Comparison of ENCODE assay signal across 8 cellular contexts in the genomic region with DNA sequence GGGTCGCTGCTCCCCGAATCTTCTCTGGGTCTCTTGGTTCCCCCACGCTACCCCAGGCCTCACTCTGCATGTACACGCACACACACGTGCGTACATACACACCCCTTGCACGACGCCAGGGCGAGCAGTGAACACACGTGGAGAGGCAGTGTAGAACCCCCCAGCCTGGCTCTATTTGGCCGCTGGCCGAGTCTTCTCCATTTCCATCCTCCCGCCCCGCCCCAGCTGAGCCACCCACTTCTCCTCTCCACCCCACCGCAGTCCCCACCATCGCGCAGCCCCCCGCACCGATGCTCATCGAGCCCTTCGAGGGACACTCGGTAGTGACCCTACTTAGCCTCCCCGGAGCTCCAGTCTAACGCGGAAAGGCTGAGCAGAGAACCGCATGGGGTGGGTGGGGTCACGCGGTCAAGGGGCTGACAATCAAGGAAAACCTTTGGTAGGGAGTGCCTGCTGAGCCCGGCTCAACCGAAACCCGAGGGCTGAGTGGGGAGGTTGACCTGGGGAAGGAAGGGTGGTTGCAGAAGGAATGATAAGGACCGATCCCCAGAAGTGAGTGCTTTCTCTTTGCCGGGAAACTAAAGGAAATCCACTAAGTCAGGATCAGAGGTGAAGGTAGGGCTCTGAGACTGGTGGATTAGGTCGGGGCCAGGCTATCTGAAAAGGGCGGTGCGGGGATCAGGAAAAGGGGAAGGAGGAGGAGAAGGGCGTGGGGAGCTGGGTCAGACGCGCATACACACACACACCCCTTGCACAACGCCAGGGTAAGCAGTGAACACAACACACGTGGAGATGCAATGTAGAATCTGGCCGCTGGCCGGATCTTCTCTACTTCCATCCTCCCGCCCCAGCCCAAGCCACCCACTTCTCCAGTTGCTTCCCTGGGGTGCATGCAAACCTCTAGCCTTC. TPM values are rescaled to one million over a fixed set of nuclear protein-coding genes. Genes with fewer than 3 reads are reported as not detected.
A peak's percentile ranks its signal among the peaks of the same experiment; 100 is the strongest.
DNase-seq lines count a peak whose midpoint lies in the region; ATAC-seq, FAIRE-seq and TF ChIP-seq lines count a peak whose summit lies in the region.

No MANE protein-coding gene starts in this region.

- peak; percentile 78 for FAIRE-seq in HepG2 (lab: Jason Lieb, UNC)

- TF ChIP-seq EP300 in HepG2 (IDR thresholded peaks at IDR 0.05; ENCODE audit: low read depth in 2 of 2, low read length in 2 of 2) (no peak), HepG2 (CRISPR knock-in tag; IDR thresholded peaks at IDR 0.05; ENCODE audit: borderline replicate concordance) (no peak)

- DNase-seq in D341Med (ENCODE audit: low spot score) (peak; percentile 38), NAMALWA (ENCODE audit: low spot score) (peak; percentile 27), mammary epithelial cell (peak; percentile 20), HepG2 (ENCODE audit: low spot score) (peak; percentile 59), amygdala (lab: John Stamatoyannopoulos, UW) (no peak), cerebellum (ENCODE audit: low spot score) (no peak)

- no peak overlapping the region for H3K27ac ChIP-seq in mammary epithelial cell (ENCODE audit: insufficient read depth, low read depth, low read length)
- H3K27ac ChIP-seq in HepG2 (ENCODE audit: extremely low read length, insufficient read depth, low read length) = no peak overlapping the region
- H3K27ac ChIP-seq in urinary bladder (ENCODE audit: low read depth) = no peak overlapping the region

- BruUV-seq in mammary epithelial cell (replicated peaks; lab: Mats Ljungman, UMichigan) (no TSS peak), HepG2 (replicated peaks; lab: Mats Ljungman, UMichigan) (no TSS peak)

- CTCF ChIA-PET in mammary epithelial cell (lab: Charles Lee; ENCODE audit: low non-redundant PET) (interaction anchor here (0.6 kb wide), 1 partner anchor 121 kb away, joined by 15 read pairs; no protein-coding TSS in a partner anchor), HepG2 (lab: Yijun Ruan, JAX; ENCODE audit: low intra/inter-chr PET ratio, low total read pairs) (no interaction called here)

- dilution Hi-C loops in mammary epithelial cell (cut with HindIII; ENCODE audit: low sequenced_read_pairs) = no loop called here

- H3K9ac ChIP-seq in mammary epithelial cell (ENCODE audit: insufficient read depth, low read length) (no peak overlapping the region), HepG2 (ENCODE audit: insufficient read depth, low read depth, low read length) (no peak overlapping the region)

- H2AFZ ChIP-seq in mammary epithelial cell (ENCODE audit: low read depth, low read length) = no peak overlapping the region
- H2AFZ ChIP-seq in HepG2 (ENCODE audit: low read length) = no peak overlapping the region

- H3K9me3 ChIP-seq in mammary epithelial cell (replicated peaks; ENCODE audit: insufficient read depth, low read length) (no peaks in the 10 kb centered on the region), HepG2 (ENCODE audit: low read length) (no peaks in the 10 kb centered on the region)

- no peak for TF ChIP-seq CTCF in mammary epithelial cell (conservative IDR thresholded peaks at IDR 0.05 in 1 of 2, IDR thresholded peaks at IDR 0.05 in 1 of 2; ENCODE audit: extremely low read depth in 1 of 2, insufficient read depth in 1 of 2, low read depth in 1 of 2, low read length in 2 of 2)
- TF ChIP-seq CTCF in HepG2 (CRISPR knock-in tag; IDR thresholded peaks at IDR 0.05) = no peak

- TF ChIP-seq RAD21 in HepG2 (CRISPR knock-in tag; IDR thresholded peaks at IDR 0.05) = no peak; the same call in 1 of the 2 replicates

- peaks cover 20% of the 10 kb centered on the region for H3K27me3 ChIP-seq in mammary epithelial cell (ENCODE audit: insufficient read depth, low read length)
- peaks cover 19 to 85% of the 10 kb centered on the region in 2 experiments for H3K27me3 ChIP-seq in HepG2 (ENCODE audit: control insufficient read depth in 1 of 2, insufficient read depth in 2 of 2, low read length in 2 of 2)

- H4K20me1 ChIP-seq in mammary epithelial cell (ENCODE audit: insufficient read depth, low read length) (no peaks in the 10 kb centered on the region), HepG2 (ENCODE audit: insufficient read depth, low read length) (0 out of 2 replicates have a peak, but pooled peaks cover 3% of the 10 kb centered on the region)

- TF ChIP-seq POLR2A in HepG2 (IDR thresholded peaks at IDR 0.05; ENCODE audit: insufficient read depth in 1 of 2, low read depth in 2 of 2, low read length in 2 of 2) = no peak

- peak overlapping the region; percentile 45 for H3K4me2 ChIP-seq in mammary epithelial cell (ENCODE audit: insufficient read depth, low read depth, low read length)
- H3K4me2 ChIP-seq in HepG2 (ENCODE audit: low read depth, low read length) = peak overlapping the region; percentile 93

- H3K4me3 ChIP-seq in mammary epithelial cell (replicated peaks in 1 of 3; ENCODE audit: insufficient read depth in 1 of 3, low read depth in 2 of 3, low read length in 3 of 3) = no peak overlapping the region
- H3K4me3 ChIP-seq in HepG2 (replicated peaks in 1 of 3; ENCODE audit: insufficient read depth in 1 of 3, low read depth in 2 of 3, low read length in 3 of 3) = peak overlapping the region; percentile 0 to 79 (median 67); a peak in 5 of 6 replicates
- H3K4me3 ChIP-seq in urinary bladder (ENCODE audit: low read depth, low read length) = peak overlapping the region; percentile 17

- in situ Hi-C loops in mammary epithelial cell (cut with MboI; ENCODE audit: low sequenced_read_pairs in 2 of 2) (no loop called here), HepG2 (cut with HindIII; ENCODE audit: extremely low pct_ligation_motif_present, low pct_unique_long_range_greater_than_20kb) (loop anchor here (5.0 to 10.0 kb wide), 2 partner anchors 63 to 94 kb away; partner anchors contain the start of genes PCED1A and VPS16)

- POLR2A ChIA-PET in HepG2 (lab: Yijun Ruan, JAX) = no interaction called here

- intact Hi-C loops in mammary epithelial cell (cut with micrococcal nuclease) (no loop called here), HepG2 (cut with micrococcal nuclease; ENCODE audit: unreplicated experiment) (loop anchor here (5.0 kb wide), 1 partner anchor 38 kb away; no protein-coding TSS in a partner anchor)

- H3K79me2 ChIP-seq in mammary epithelial cell (ENCODE audit: insufficient read depth, low read length) = no peaks in the 10 kb centered on the region
- H3K79me2 ChIP-seq in HepG2 (ENCODE audit: insufficient read depth, low read length) = no peaks in the 10 kb centered on the region

- H3K36me3 ChIP-seq in mammary epithelial cell (ENCODE audit: insufficient read depth, low read length) (no peaks in the 10 kb centered on the region), HepG2 (replicated peaks in 1 of 2; ENCODE audit: control insufficient read depth in 1 of 2, insufficient read depth in 2 of 2, low read length in 2 of 2) (no peaks in the 10 kb centered on the region), urinary bladder (ENCODE audit: insufficient read depth) (no peaks in the 10 kb centered on the region)

- peaks cover 10% of the 10 kb centered on the region for H3K4me1 ChIP-seq in mammary epithelial cell (ENCODE audit: insufficient read depth, low read length)
- H3K4me1 ChIP-seq in HepG2 (ENCODE audit: insufficient read depth, low read length) = peaks cover 45% of the 10 kb centered on the region
- H3K4me1 ChIP-seq in urinary bladder (ENCODE audit: insufficient read depth) = no peaks in the 10 kb centered on the region

- peak; percentile 63 for ATAC-seq in HepG2
- ATAC-seq in HG02763 (IDR thresholded peaks at IDR 0.05; ENCODE audit: unreplicated experiment) = no peak

- 49% methylated on average over 24 of the region's 44 CpGs for WGBS in mammary epithelial cell (ENCODE audit: low coverage, missing lambda C conversion rate)
- 3% methylated on average over 44 of the region's 44 CpGs for WGBS in HepG2 (ENCODE audit: low lambda C conversion rate)
- WGBS in urinary bladder = 7% methylated on average over 44 of the region's 44 CpGs

RNA-seq across cellular contexts. Expression of gene CPXM1, which starts 49.8 kb away (rescaled TPM):
- total RNA-seq in mammary epithelial cell = under 1 TPM in 1 of 2 donors, not detected in 1; under 0.01 TPM
- polyA plus RNA-seq in mammary epithelial cell = not detected
- polyA minus RNA-seq in mammary epithelial cell = not detected
- total RNA-seq in HepG2 (2016; rRNA removed; fragmentation: Illumina TruSeq; extraction: Trizol) = not detected in 2 replicates
- total RNA-seq in HepG2 (2016; cell fraction: cytosol; rRNA removed; fragmentation: Illumina TruSeq; extraction: Trizol; ENCODE audit: low read depth) = not detected in 2 replicates
- not detected in 2 replicates for total RNA-seq in HepG2 (2016; cell fraction: insoluble cytoplasmic fraction; rRNA removed; fragmentation: Illumina TruSeq; extraction: Trizol)
- total RNA-seq in HepG2 (2016; cell fraction: membrane; rRNA removed; fragmentation: Illumina TruSeq; extraction: Trizol) = not detected in 2 replicates
- total RNA-seq in HepG2 (2016; cell fraction: nucleus; rRNA removed; fragmentation: Illumina TruSeq; extraction: Trizol) = not detected in 2 replicates
- 0.07 TPM in 1 of 2 replicates, not detected in the other for polyA plus RNA-seq in HepG2 (2011; rRNA removed)
- 0.04 TPM in 1 of 2 replicates, not detected in the other for polyA plus RNA-seq in HepG2 (2011; cell fraction: cytosol; rRNA removed)
- 0.14 and 0.34 TPM in 2 replicates for polyA plus RNA-seq in HepG2 (2011; cell fraction: nucleus; rRNA removed)
- polyA plus RNA-seq in HepG2 (2012) = not detected in 2 replicates
- polyA plus RNA-seq in HepG2 (2016; cell fraction: cytosol; fragmentation: Illumina TruSeq; extraction: Trizol; ENCODE audit: low read depth) = not detected in 2 replicates
- polyA plus RNA-seq in HepG2 (2016; cell fraction: insoluble cytoplasmic fraction; fragmentation: Illumina TruSeq; extraction: Trizol; ENCODE audit: low read depth) = not detected in 2 replicates
- polyA plus RNA-seq in HepG2 (2016; cell fraction: membrane; fragmentation: Illumina TruSeq; extraction: Trizol; ENCODE audit: low read depth) = not detected in 2 replicates
- not detected in 2 replicates for polyA plus RNA-seq in HepG2 (2016; cell fraction: nucleus; fragmentation: Illumina TruSeq; extraction: Trizol; ENCODE audit: insufficient read depth, low read depth)
- polyA minus RNA-seq in HepG2 (2011; rRNA and poly(A)+ RNA removed; ENCODE audit: low replicate concordance) = not detected in 2 replicates
- not detected in 2 replicates for polyA minus RNA-seq in HepG2 (2011; cell fraction: cytosol; rRNA and poly(A)+ RNA removed)
- not detected in 2 replicates for polyA minus RNA-seq in HepG2 (2011; cell fraction: nucleus; rRNA and poly(A)+ RNA removed)
- total RNA-seq in urinary bladder = 46.9 TPM
- 19.4 TPM for polyA plus RNA-seq in urinary bladder
- total RNA-seq in cerebellum = 19.9 TPM

RNA-seq across cellular contexts. Expression of gene EBF4, which starts 58.0 kb away (rescaled TPM):
- under 1 TPM in 1 of 2 donors, not detected in 1; 0.17 TPM for total RNA-seq in mammary epithelial cell
- not detected for polyA plus RNA-seq in mammary epithelial cell
- not detected for polyA minus RNA-seq in mammary epithelial cell
- total RNA-seq in HepG2 (2016; rRNA removed; fragmentation: Illumina TruSeq; extraction: Trizol) = 0.84 TPM in 1 of 2 replicates, not detected in the other
- total RNA-seq in HepG2 (2016; cell fraction: cytosol; rRNA removed; fragmentation: Illumina TruSeq; extraction: Trizol; ENCODE audit: low read depth) = not detected in 2 replicates
- total RNA-seq in HepG2 (2016; cell fraction: insoluble cytoplasmic fraction; rRNA removed; fragmentation: Illumina TruSeq; extraction: Trizol) = 0.13 and 0.15 TPM in 2 replicates
- total RNA-seq in HepG2 (2016; cell fraction: membrane; rRNA removed; fragmentation: Illumina TruSeq; extraction: Trizol) = 0.34 TPM in 2 replicates
- total RNA-seq in HepG2 (2016; cell fraction: nucleus; rRNA removed; fragmentation: Illumina TruSeq; extraction: Trizol) = 0.34 and 0.56 TPM in 2 replicates
- 2.2 and 5.2 TPM in 2 replicates for polyA plus RNA-seq in HepG2 (2011; rRNA removed)
- 1.7 and 2.0 TPM in 2 replicates for polyA plus RNA-seq in HepG2 (2011; cell fraction: cytosol; rRNA removed)
- 19.5 and 21.3 TPM in 2 replicates for polyA plus RNA-seq in HepG2 (2011; cell fraction: nucleus; rRNA removed)
- 3.4 and 9.8 TPM in 2 replicates for polyA plus RNA-seq in HepG2 (2012)
- 0.10 and 0.52 TPM in 2 replicates for polyA plus RNA-seq in HepG2 (2016; cell fraction: cytosol; fragmentation: Illumina TruSeq; extraction: Trizol; ENCODE audit: low read depth)
- polyA plus RNA-seq in HepG2 (2016; cell fraction: insoluble cytoplasmic fraction; fragmentation: Illumina TruSeq; extraction: Trizol; ENCODE audit: low read depth) = 0.11 and 0.45 TPM in 2 replicates
- 0.17 and 0.41 TPM in 2 replicates for polyA plus RNA-seq in HepG2 (2016; cell fraction: membrane; fragmentation: Illumina TruSeq; extraction: Trizol; ENCODE audit: low read depth)
- polyA plus RNA-seq in HepG2 (2016; cell fraction: nucleus; fragmentation: Illumina TruSeq; extraction: Trizol; ENCODE audit: insufficient read depth, low read depth) = 1.1 and 2.1 TPM in 2 replicates
- 3.8 TPM in 1 of 2 replicates, not detected in the other for polyA minus RNA-seq in HepG2 (2011; rRNA and poly(A)+ RNA removed; ENCODE audit: low replicate concordance)
- polyA minus RNA-seq in HepG2 (2011; cell fraction: cytosol; rRNA and poly(A)+ RNA removed) = 1.3 and 2.1 TPM in 2 replicates
- 4.8 and 7.2 TPM in 2 replicates for polyA minus RNA-seq in HepG2 (2011; cell fraction: nucleus; rRNA and poly(A)+ RNA removed)
- total RNA-seq in urinary bladder = 9.3 TPM
- 28.9 TPM for polyA plus RNA-seq in urinary bladder
- 6.2 TPM for total RNA-seq in cerebellum

Comparison
In these comparisons a context has a peak if more than half of its experiments do, and no peak if none do; other contexts are left out.
1. DNase-seq: peak in D341Med (single experiment), NAMALWA (single experiment), mammary epithelial cell (single experiment) and HepG2 (single experiment); none in amygdala (0 of 56) and cerebellum (single experiment).
2. H3K4me3 ChIP-seq: peak in HepG2 (3 of 3) and urinary bladder (single experiment); none in mammary epithelial cell (0 of 3).
3. RNA of gene CPXM1, which starts 49.8 kb away (total RNA-seq): 46.9 TPM in urinary bladder (single experiment) and 19.9 TPM in cerebellum (single experiment); not detected in HepG2 and under 0.01 TPM in mammary epithelial cell; every median in the first group is over 10 times any median in the second.